11 cellular contexts compared by ENCODE assay signal in the genomic region with DNA sequence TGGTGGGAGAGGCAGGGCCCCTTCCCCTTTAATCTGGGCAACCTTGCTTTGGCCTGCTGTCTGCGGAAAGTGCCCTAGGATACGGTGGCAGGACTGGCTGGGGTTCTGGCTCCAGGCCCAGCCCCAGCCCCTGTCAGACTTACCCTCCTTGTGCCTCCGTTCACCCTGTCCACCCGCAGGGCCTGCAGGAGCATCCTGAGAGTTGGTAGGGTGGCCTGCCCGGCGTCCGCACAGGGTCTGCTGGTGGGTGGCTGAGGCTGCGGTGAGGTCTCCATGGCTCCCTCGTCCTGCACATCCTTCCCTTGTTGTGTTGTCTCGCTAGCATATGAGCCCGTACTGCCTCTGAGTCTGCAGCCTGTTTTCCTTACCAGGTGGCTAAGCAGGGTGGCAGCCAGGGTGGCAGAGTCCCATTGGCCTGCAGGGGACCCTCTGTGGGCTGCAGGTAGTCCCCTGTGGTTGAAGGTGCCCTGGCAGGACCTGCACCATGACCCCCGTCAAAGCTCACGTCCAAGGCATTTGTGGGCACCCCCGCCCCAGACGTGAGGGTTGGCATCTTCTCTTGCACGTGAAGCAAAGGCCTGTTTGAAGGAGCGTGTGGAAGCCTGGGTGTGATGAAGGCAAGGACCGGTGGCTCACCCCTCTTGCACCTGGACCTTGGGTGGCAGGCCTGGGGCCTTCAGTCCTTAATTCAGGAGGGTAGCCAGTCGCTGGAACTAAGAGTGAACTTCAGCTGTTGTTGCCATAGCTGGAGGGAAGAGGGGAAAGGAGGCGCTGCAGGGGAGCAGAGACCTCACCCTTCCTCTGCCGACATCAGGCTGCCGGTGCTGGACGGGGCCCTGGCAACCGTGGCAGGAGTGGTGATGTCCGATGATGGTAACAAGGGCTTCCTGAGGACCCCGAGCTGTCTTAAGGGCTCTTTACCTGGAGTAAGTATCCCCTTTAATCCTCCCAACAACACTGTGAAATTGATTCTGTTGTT.
A peak's percentile ranks its signal among the peaks of the same experiment; 100 is the strongest.
DNase-seq lines count a peak whose midpoint lies in the region; ATAC-seq and TF ChIP-seq lines count a peak whose summit lies in the region.
"Had no signal": no experiment of that assay in that cellular context is flagged by ENCODE, and none has a peak within 500 bp of the region (broad histone marks: within the 10 kb centered on the region; RNA-seq: fewer than 3 reads in every experiment).

No MANE protein-coding gene starts in this region.

- H3K27ac ChIP-seq in BLaER1 (peak overlapping the region; percentile 99), neural cell (ENCODE audit: low read length) (no peak overlapping the region), ascending aorta (no peak overlapping the region)

- H3K79me2 ChIP-seq in neural cell (replicated peaks; ENCODE audit: insufficient read depth, low read length) = no peaks in the 10 kb centered on the region

- H3K9me2 ChIP-seq in neural cell (ENCODE audit: insufficient read depth, low read length) = no peaks in the 10 kb centered on the region

- H3K27me3 Mint-ChIP-seq in IgD-negative memory B cell = peaks cover 4% of the 10 kb centered on the region
- no peaks in the 10 kb centered on the region for H3K27me3 Mint-ChIP-seq in brain

- TF ChIP-seq EP300 in neural cell (conservative IDR thresholded peaks at IDR 0.05; ENCODE audit: poor library complexity, severe bottlenecking) = no peak

- H3K4me3 ChIP-seq in BLaER1 (peak overlapping the region; percentile 52; the same call in 1 of the 2 replicates), neural cell (ENCODE audit: low read length) (no peak overlapping the region), ascending aorta (no peak overlapping the region)
- H3K4me3 ChIP-seq: HAP-1 had no signal

- intact Hi-C loops in ascending aorta (cut with DNase I) = no loop called here

- H3K36me3 Mint-ChIP-seq in IgD-negative memory B cell (no peaks in the 10 kb centered on the region), brain (no peaks in the 10 kb centered on the region)

- TF ChIP-seq CTCF in brain (conservative IDR thresholded peaks at IDR 0.05) = no peak
- no peak for TF ChIP-seq CTCF in neural cell (IDR thresholded peaks at IDR 0.05; ENCODE audit: poor library complexity, severe bottlenecking)
- TF ChIP-seq CTCF in ascending aorta (IDR thresholded peaks at IDR 0.05) = no peak

- H2AFZ ChIP-seq in neural cell (ENCODE audit: low read depth, low read length) = no peak overlapping the region

- H3K4me1 Mint-ChIP-seq in IgD-negative memory B cell (peaks cover 25 to 56% (median 45%) of the 10 kb centered on the region in 3 donors), brain (peaks cover 99% of the 10 kb centered on the region)

- H3K27ac Mint-ChIP-seq in IgD-negative memory B cell (peak overlapping the region; percentile 53 to 73 (median 59)), brain (peak overlapping the region; percentile 64 to 98 (median 96))

- H3K36me3 ChIP-seq in BLaER1 = no peaks in the 10 kb centered on the region
- H3K36me3 ChIP-seq in neural cell (ENCODE audit: insufficient read depth, low read length) = no peaks in the 10 kb centered on the region
- peaks cover 0 to 4% of the 10 kb centered on the region in 2 donors for H3K36me3 ChIP-seq in ascending aorta

- TF ChIP-seq RAD21 in neural cell (conservative IDR thresholded peaks at IDR 0.05) = no peak

- H3K9ac ChIP-seq in BLaER1 (peak overlapping the region; percentile 85), neural cell (ENCODE audit: low read length) (peak overlapping the region; percentile 38)

- peaks cover 6% of the 10 kb centered on the region; the same call in 1 of the 2 replicates for H4K20me1 ChIP-seq in BLaER1
- H4K20me1 ChIP-seq in neural cell (ENCODE audit: insufficient read depth) = no peaks in the 10 kb centered on the region

- H3K9me3 Mint-ChIP-seq in IgD-negative memory B cell (no peaks in the 10 kb centered on the region), brain (peaks cover 0 to 2% (median 0%) of the 10 kb centered on the region in 5 experiments)

- H3K4me2 ChIP-seq in BLaER1 = peak overlapping the region; percentile 99
- H3K4me2 ChIP-seq in neural cell (ENCODE audit: low read length) = no peak overlapping the region

- H3F3A ChIP-seq in neural cell (ENCODE audit: insufficient read depth, low read length, poor library complexity, severe bottlenecking) = no peaks in the 10 kb centered on the region

- no peak for DNase-seq in ascending aorta (ENCODE audit: low spot score in 2 of 2)
- DNase-seq: DMS 273 treated with DMSO at 0.1 percent for 48 hours, NCI-H1417 treated with DMSO at 0.1 percent for 48 hours had no signal

- H3K4me3 Mint-ChIP-seq in IgD-negative memory B cell (peak overlapping the region in 2 of 4 donors; percentile 63 to 75), brain (peak overlapping the region; percentile 9 to 68 (median 67))

- H3K9me3 ChIP-seq in BLaER1 (no peaks in the 10 kb centered on the region), neural cell (ENCODE audit: low read length) (no peaks in the 10 kb centered on the region), ascending aorta (no peaks in the 10 kb centered on the region)
- H3K9me3 ChIP-seq: HAP-1 had no signal

- H3K27me3 ChIP-seq in BLaER1 (no peaks in the 10 kb centered on the region), neural cell (ENCODE audit: insufficient read depth, low read depth, low read length) (no peaks in the 10 kb centered on the region), ascending aorta (no peaks in the 10 kb centered on the region)

- H3K4me1 ChIP-seq in BLaER1 (peaks cover 100% of the 10 kb centered on the region), ascending aorta (peaks cover 22 to 48% of the 10 kb centered on the region in 2 donors)
- H3K4me1 ChIP-seq: HAP-1 had no signal

- ATAC-seq in HG03280 (IDR thresholded peaks at IDR 0.05; ENCODE audit: unreplicated experiment) (no peak), GM21381 (IDR thresholded peaks at IDR 0.05; ENCODE audit: unreplicated experiment) (no peak), HG02870 (IDR thresholded peaks at IDR 0.05; ENCODE audit: unreplicated experiment) (no peak)

TF ChIP-seq in neural cell, 6 proteins besides CTCF, POLR2A, EP300 and RAD21:
- TF ChIP-seq TAF1 (IDR thresholded peaks at IDR 0.05; ENCODE audit: low read depth) = no peak
- no peak for TF ChIP-seq EZH2 (IDR thresholded peaks at IDR 0.05; ENCODE audit: borderline replicate concordance, insufficient read depth, low read length, poor library complexity, severe bottlenecking)
- TF ChIP-seq MXI1 (conservative IDR thresholded peaks at IDR 0.05; ENCODE audit: poor library complexity, severe bottlenecking) = no peak
- no peak for TF ChIP-seq POLR2AphosphoS5 (IDR thresholded peaks at IDR 0.05)
- no peak for TF ChIP-seq SMC3 (conservative IDR thresholded peaks at IDR 0.05; ENCODE audit: poor library complexity)
- TF ChIP-seq, protein P1, sequence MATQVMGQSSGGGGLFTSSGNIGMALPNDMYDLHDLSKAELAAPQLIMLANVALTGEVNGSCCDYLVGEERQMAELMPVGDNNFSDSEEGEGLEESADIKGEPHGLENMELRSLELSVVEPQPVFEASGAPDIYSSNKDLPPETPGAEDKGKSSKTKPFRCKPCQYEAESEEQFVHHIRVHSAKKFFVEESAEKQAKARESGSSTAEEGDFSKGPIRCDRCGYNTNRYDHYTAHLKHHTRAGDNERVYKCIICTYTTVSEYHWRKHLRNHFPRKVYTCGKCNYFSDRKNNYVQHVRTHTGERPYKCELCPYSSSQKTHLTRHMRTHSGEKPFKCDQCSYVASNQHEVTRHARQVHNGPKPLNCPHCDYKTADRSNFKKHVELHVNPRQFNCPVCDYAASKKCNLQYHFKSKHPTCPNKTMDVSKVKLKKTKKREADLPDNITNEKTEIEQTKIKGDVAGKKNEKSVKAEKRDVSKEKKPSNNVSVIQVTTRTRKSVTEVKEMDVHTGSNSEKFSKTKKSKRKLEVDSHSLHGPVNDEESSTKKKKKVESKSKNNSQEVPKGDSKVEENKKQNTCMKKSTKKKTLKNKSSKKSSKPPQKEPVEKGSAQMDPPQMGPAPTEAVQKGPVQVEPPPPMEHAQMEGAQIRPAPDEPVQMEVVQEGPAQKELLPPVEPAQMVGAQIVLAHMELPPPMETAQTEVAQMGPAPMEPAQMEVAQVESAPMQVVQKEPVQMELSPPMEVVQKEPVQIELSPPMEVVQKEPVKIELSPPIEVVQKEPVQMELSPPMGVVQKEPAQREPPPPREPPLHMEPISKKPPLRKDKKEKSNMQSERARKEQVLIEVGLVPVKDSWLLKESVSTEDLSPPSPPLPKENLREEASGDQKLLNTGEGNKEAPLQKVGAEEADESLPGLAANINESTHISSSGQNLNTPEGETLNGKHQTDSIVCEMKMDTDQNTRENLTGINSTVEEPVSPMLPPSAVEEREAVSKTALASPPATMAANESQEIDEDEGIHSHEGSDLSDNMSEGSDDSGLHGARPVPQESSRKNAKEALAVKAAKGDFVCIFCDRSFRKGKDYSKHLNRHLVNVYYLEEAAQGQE (IDR thresholded peaks at IDR 0.05; ENCODE audit: borderline replicate concordance) = no peak
